Comparison of ENCODE assay signal across 8 cellular contexts in the genomic region with DNA sequence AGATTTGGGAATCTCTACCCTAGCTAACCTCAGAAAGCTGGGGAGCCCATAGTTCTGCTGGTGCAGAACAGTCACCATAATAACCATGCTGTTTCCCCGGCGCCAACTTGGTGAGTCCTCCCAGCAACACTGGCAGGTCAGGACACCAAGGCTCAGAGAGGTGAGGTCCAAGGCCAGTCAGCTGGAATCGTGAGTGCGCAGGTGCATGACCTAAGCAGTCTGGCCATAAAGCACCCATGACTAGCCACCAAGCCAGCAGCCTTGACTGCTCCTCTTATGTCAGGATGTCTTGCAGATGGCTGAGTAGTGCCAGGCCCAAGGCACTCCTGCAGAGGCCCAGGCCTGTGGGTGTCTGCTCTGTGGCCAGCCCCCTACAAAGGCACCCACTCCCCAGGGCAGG. TPM values are rescaled to one million over a fixed set of nuclear protein-coding genes. Genes with fewer than 3 reads are reported as not detected.
A peak's percentile ranks its signal among the peaks of the same experiment; 100 is the strongest.
DNase-seq lines count a peak whose midpoint lies in the region; ATAC-seq and TF ChIP-seq lines count a peak whose summit lies in the region.

No MANE protein-coding gene starts in this region.

- H3K9ac ChIP-seq in BLaER1 (peak overlapping the region; percentile 100), HUES64 (ENCODE audit: low read depth, low read length) (peak overlapping the region; percentile 99; the same call in 1 of the 2 replicates)

- H3K4me3 ChIP-seq in BLaER1 (peak overlapping the region; percentile 88), HUES64 (ENCODE audit: low read length) (peak overlapping the region; percentile 82)

- H3K4me3 Mint-ChIP-seq in chondrocyte (ENCODE audit: unreplicated experiment), result no peak overlapping the region
- peak overlapping the region; percentile 93 for H3K4me3 Mint-ChIP-seq in natural killer cell treated with Interleukin-12 subunit alpha and Interleukin-12 subunit beta and Interleukin-15 and Interleukin-18, amount 100 ng/mL, for 72 hours

- H4K20me1 ChIP-seq in BLaER1, result peaks cover 51% of the 10 kb centered on the region

- 93% methylated on average over 4 of the region's 4 CpGs for WGBS in HUES64

- H3K27ac Mint-ChIP-seq in chondrocyte (ENCODE audit: unreplicated experiment), result peak overlapping the region; percentile 85
- peak overlapping the region; percentile 95 to 99 for H3K27ac Mint-ChIP-seq in natural killer cell treated with Interleukin-12 subunit alpha and Interleukin-12 subunit beta and Interleukin-15 and Interleukin-18, amount 100 ng/mL, for 72 hours

- no peaks in the 10 kb centered on the region for H3K9me3 Mint-ChIP-seq in chondrocyte (ENCODE audit: low read depth)
- no peaks in the 10 kb centered on the region for H3K9me3 Mint-ChIP-seq in natural killer cell treated with Interleukin-12 subunit alpha and Interleukin-12 subunit beta and Interleukin-15 and Interleukin-18, amount 100 ng/mL, for 72 hours

- DNase-seq in chondrocyte (ENCODE audit: low spot score), result no peak
- no peak for DNase-seq in natural killer cell treated with Interleukin-12 subunit alpha and Interleukin-12 subunit beta and Interleukin-15 and Interleukin-18, amount 100 ng/mL, for 72 hours (ENCODE audit: low spot score)
- DNase-seq in NCI-H1694 treated with DMSO at 0.1 percent for 48 hours (lab: John Stamatoyannopoulos, UW), result no peak
- no peak for DNase-seq in NCI-H1930 (lab: John Stamatoyannopoulos, UW)
- DNase-seq in hippocampal formation (lab: John Stamatoyannopoulos, UW), result no peak

- peaks cover 76% of the 10 kb centered on the region for H3K4me1 ChIP-seq in BLaER1
- H3K4me1 ChIP-seq in HUES64 (ENCODE audit: insufficient read depth, low read length), result peaks cover 24% of the 10 kb centered on the region

- ATAC-seq in natural killer cell treated with Interleukin-12 subunit alpha and Interleukin-12 subunit beta and Interleukin-15 and Interleukin-18, amount 100 ng/mL, for 72 hours, result no peak
- ATAC-seq in HG03135 (IDR thresholded peaks at IDR 0.05; ENCODE audit: unreplicated experiment), result no peak

- no peaks in the 10 kb centered on the region for H3K9me3 ChIP-seq in BLaER1
- no peaks in the 10 kb centered on the region for H3K9me3 ChIP-seq in HUES64 (ENCODE audit: insufficient read depth, low read depth, low read length)

- peaks cover 43% of the 10 kb centered on the region for H3K4me1 Mint-ChIP-seq in chondrocyte (ENCODE audit: low read depth)
- H3K4me1 Mint-ChIP-seq in natural killer cell treated with Interleukin-12 subunit alpha and Interleukin-12 subunit beta and Interleukin-15 and Interleukin-18, amount 100 ng/mL, for 72 hours (ENCODE audit: low read depth in 2 of 2), result peaks cover 51 to 53% of the 10 kb centered on the region in 2 donors

- H3K27ac ChIP-seq in BLaER1, result peak overlapping the region; percentile 100
- H3K27ac ChIP-seq in HUES64 (ENCODE audit: low read depth, low read length), result no peak overlapping the region; the same call in 1 of the 2 replicates

- H3K27me3 Mint-ChIP-seq in chondrocyte (ENCODE audit: low read depth), result no peaks in the 10 kb centered on the region
- no peaks in the 10 kb centered on the region for H3K27me3 Mint-ChIP-seq in natural killer cell treated with Interleukin-12 subunit alpha and Interleukin-12 subunit beta and Interleukin-15 and Interleukin-18, amount 100 ng/mL, for 72 hours

- H3K27me3 ChIP-seq in BLaER1 (no peaks in the 10 kb centered on the region), HUES64 (ENCODE audit: insufficient read depth, low read length) (no peaks in the 10 kb centered on the region)

- H3K36me3 ChIP-seq in BLaER1 (peaks cover 18% of the 10 kb centered on the region), HUES64 (ENCODE audit: insufficient read depth, low read length) (peaks cover 39% of the 10 kb centered on the region)

- H3K4me2 ChIP-seq in BLaER1, result peak overlapping the region; percentile 99

- TF ChIP-seq CTCF in chondrocyte (IDR thresholded peaks at IDR 0.05), result no peak

- H3K36me3 Mint-ChIP-seq in chondrocyte (ENCODE audit: low read depth), result peaks cover 2% of the 10 kb centered on the region
- H3K36me3 Mint-ChIP-seq in natural killer cell treated with Interleukin-12 subunit alpha and Interleukin-12 subunit beta and Interleukin-15 and Interleukin-18, amount 100 ng/mL, for 72 hours, result no peaks in the 10 kb centered on the region

RNA-seq across cellular contexts. Expression of gene RNF44, which starts 2.6 kb away (rescaled TPM):
- 78.2 TPM for polyA plus RNA-seq in HUES64 (2013, experiment 1 of 2)
- polyA plus RNA-seq in HUES64 (2013, experiment 2 of 2), result 93.8 TPM
- 21.9 to 24.7 TPM (median 24.3 TPM) in 3 replicates for total RNA-seq in chondrocyte
- 10 to 100 TPM; 58.1 to 76.3 TPM for total RNA-seq in natural killer cell treated with Interleukin-12 subunit alpha and Interleukin-12 subunit beta and Interleukin-15 and Interleukin-18, amount 100 ng/mL, for 72 hours

RNA-seq across cellular contexts. Expression of gene CDHR2, which starts 14.5 kb away (rescaled TPM):
- polyA plus RNA-seq in HUES64 (2013, experiment 1 of 2), result not detected
- polyA plus RNA-seq in HUES64 (2013, experiment 2 of 2), result not detected
- 0.40 to 1.5 TPM (median 0.46 TPM) in 3 replicates for total RNA-seq in chondrocyte
- under 1 TPM; 0.33 to 0.40 TPM for total RNA-seq in natural killer cell treated with Interleukin-12 subunit alpha and Interleukin-12 subunit beta and Interleukin-15 and Interleukin-18, amount 100 ng/mL, for 72 hours
